ENCODE assay signal across 32 cellular contexts in genomic region chr10:103415581-103415980, GRCh38. TPM values are rescaled to one million over a fixed set of nuclear protein-coding genes. Genes with fewer than 3 reads are reported as not detected.
"Had no signal": no experiment of that assay in that cellular context is flagged by ENCODE, and none has a peak within 500 bp of the region (broad histone marks: within the 10 kb centered on the region; RNA-seq: fewer than 3 reads in every experiment).

No MANE protein-coding gene starts in this region.

- H3K27ac ChIP-seq: brain microvascular endothelial cell, coronary artery, dorsolateral prefrontal cortex, esophagus muscularis mucosa, foreskin keratinocyte, gastrocnemius medialis, heart left ventricle had no signal

- H3K27me3 ChIP-seq: brain microvascular endothelial cell, dorsolateral prefrontal cortex, esophagus muscularis mucosa, foreskin keratinocyte, gastrocnemius medialis, heart left ventricle had no signal

- DNase-seq: activated CD4-positive, alpha-beta memory T cell treated with anti-CD3 and anti-CD28 coated beads, Interleukin-2, amount 10 ng/mL, durations not matched to agents 7 days and 5 days; activated CD4-positive, alpha-beta T cell treated with anti-CD3 and anti-CD28 coated beads for 1 hour; activated CD4-positive, alpha-beta T cell treated with anti-CD3 and anti-CD28 coated beads for 4 hours; activated CD4-positive, alpha-beta T cell treated with anti-CD3 and anti-CD28 coated beads, Interleukin-2, amount 10 ng/mL, durations not matched to agents 7 days and 5 days; activated CD4-positive, alpha-beta T cell treated with anti-CD3 and anti-CD28 coated beads, Interleukin-2, amount 50 U/mL, for 4 hours; activated CD8-positive, alpha-beta memory T cell treated with anti-CD3 and anti-CD28 coated beads, Interleukin-2, amount 50 U/mL, for 48 hours; activated gamma-delta T cell; activated naive CD4-positive, alpha-beta T cell treated with anti-CD3 and anti-CD28 coated beads, Interleukin-2, amount 50 U/mL, for 16 hours; activated naive CD4-positive, alpha-beta T cell treated with Interleukin-2 at 50 U/mL for 16 hours; activated T-cell treated with anti-CD3 and anti-CD28 coated beads for 4 hours; activated T-cell treated with anti-CD3 and anti-CD28 coated beads, Interleukin-2, amount 50 U/mL, for 24 hours; activated T-cell treated with anti-CD3 and anti-CD28 coated beads, Interleukin-2, amount 50 U/mL, for 72 hours; amniotic stem cell; anterior cingulate cortex; brain microvascular endothelial cell; dorsolateral prefrontal cortex; effector memory CD4-positive, alpha-beta T cell; endodermal cell; erythroblast; foreskin keratinocyte; gastrocnemius medialis; glutamatergic neuron; heart left ventricle; T-helper 2 cell had no signal

- H3K4me3 ChIP-seq: coronary artery, dorsolateral prefrontal cortex, esophagus muscularis mucosa, gastrocnemius medialis, heart left ventricle had no signal

- ATAC-seq: activated T-cell treated with anti-CD3 and anti-CD28 coated beads, Interleukin-2, amount 50 U/mL, for 72 hours; foreskin keratinocyte; gastrocnemius medialis; heart left ventricle; WTC11 had no signal

- H3K9me3 ChIP-seq: esophagus muscularis mucosa, gastrocnemius medialis, heart left ventricle had no signal

- H3K4me1 ChIP-seq: esophagus muscularis mucosa, foreskin keratinocyte, gastrocnemius medialis, heart left ventricle had no signal

- FAIRE-seq: astrocyte, bronchial epithelial cell had no signal

RNA-seq across cellular contexts. Expression of gene CALHM1, which starts 43.1 kb away (rescaled TPM):
- total RNA-seq: activated T-cell treated with anti-CD3 and anti-CD28 coated beads, Interleukin-2, amount 50 U/mL, for 72 hours; astrocyte; bronchial epithelial cell; cardiac septum; cerebellum; endodermal cell; esophagus muscularis mucosa; foreskin keratinocyte; gastrocnemius medialis; heart left ventricle had no signal
- polyA plus RNA-seq: adipose tissue, foreskin keratinocyte, heart left ventricle had no signal
